In the genomic region with DNA sequence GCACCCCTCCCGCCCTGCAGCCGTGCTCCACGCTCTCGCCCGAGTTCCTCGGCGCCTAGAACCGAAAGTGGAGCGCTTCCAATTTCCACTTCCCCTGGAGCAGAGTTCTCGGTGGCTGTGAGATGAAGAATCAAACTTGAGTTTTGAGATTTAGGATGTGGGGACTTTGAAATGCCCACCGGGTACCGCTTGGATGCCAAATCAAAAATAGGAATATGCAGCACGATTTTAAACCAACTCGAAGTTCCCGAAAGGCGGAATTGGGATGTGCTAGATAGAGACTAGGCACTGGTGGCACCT, we compare ENCODE assay signal across 9 cellular contexts. TPM values are rescaled to one million over a fixed set of nuclear protein-coding genes. Genes with fewer than 3 reads are reported as not detected.
A peak's percentile ranks its signal among the peaks of the same experiment; 100 is the strongest.
DNase-seq lines count a peak whose midpoint lies in the region; ATAC-seq, FAIRE-seq and TF ChIP-seq lines count a peak whose summit lies in the region.
"Had no signal": no experiment of that assay in that cellular context is flagged by ENCODE, and none has a peak within 500 bp of the region (broad histone marks: within the 10 kb centered on the region; RNA-seq: fewer than 3 reads in every experiment).

No MANE protein-coding gene starts in this region.

- no peak for ATAC-seq in HG03159 (IDR thresholded peaks at IDR 0.05; ENCODE audit: unreplicated experiment)

- FAIRE-seq in D721Med (lab: Jason Lieb, UNC) = no peak
- FAIRE-seq: endometrium had no signal

- H3K27ac ChIP-seq in angular gyrus (ENCODE audit: low read depth, low read length) (peak overlapping the region; percentile 29), layer of hippocampus (ENCODE audit: low read depth, low read length) (peak overlapping the region; percentile 74), temporal lobe (ENCODE audit: low read depth, low read length) (peak overlapping the region; percentile 63)

- no peaks in the 10 kb centered on the region for H3K27me3 ChIP-seq in layer of hippocampus (ENCODE audit: control insufficient read depth, insufficient read depth, low read length)

- DNase-seq in stimulated activated CD8-positive, alpha-beta memory T cell treated with anti-CD3 and anti-CD28 coated beads, Interleukin-4, amount 100 ng/mL, for 4 hours (ENCODE audit: low read depth in 2 of 2, low spot score in 1 of 2) = peak; percentile 3 to 7
- no peak for DNase-seq in stimulated activated CD8-positive, alpha-beta memory T cell treated with anti-CD3 and anti-CD28 coated beads, Interleukin-4, amount 100 ng/mL, for 48 hours
- DNase-seq in DMS53 (lab: John Stamatoyannopoulos, UW) (no peak), D721Med (ENCODE audit: insufficient read length, low spot score) (no peak)

- TF ChIP-seq CTCF in D721Med (IDR thresholded peaks at IDR 0.05; ENCODE audit: insufficient read depth, missing control alignments) = no peak

RNA-seq across cellular contexts. Expression of gene POLA2, which starts 0.6 kb away (rescaled TPM):
- 2.7 TPM for total RNA-seq in temporal lobe

RNA-seq across cellular contexts. Expression of gene CDC42EP2, which starts 52.3 kb away (rescaled TPM):
- 2.7 TPM for total RNA-seq in temporal lobe

Comparison
In these comparisons a context has a peak if more than half of its experiments do, and no peak if none do; other contexts are left out.
1. DNase-seq: peak in stimulated activated CD8-positive, alpha-beta memory T cell treated with anti-CD3 and anti-CD28 coated beads, Interleukin-4, amount 100 ng/mL, for 4 hours (2 of 2); none in stimulated activated CD8-positive, alpha-beta memory T cell treated with anti-CD3 and anti-CD28 coated beads, Interleukin-4, amount 100 ng/mL, for 48 hours (single experiment), DMS53 (single experiment) and D721Med (single experiment).
2. Peak in every context shown above with its lines, with median percentiles within 50 percentile points of each other: H3K27ac ChIP-seq.